In genomic region chr16:9078467-9079429, GRCh38 we compare ENCODE assay signal across 8 cellular contexts. TPM values are rescaled to one million over a fixed set of nuclear protein-coding genes. Genes with fewer than 3 reads are reported as not detected.
DNase-seq lines count a peak whose midpoint lies in the region; ATAC-seq, FAIRE-seq and TF ChIP-seq lines count a peak whose summit lies in the region.
"Not testable (repeated sequence)": the region's sequence is repeated elsewhere in the genome, so short reads cannot be mapped to it uniquely, and the experiment has no call there.

No MANE protein-coding gene starts in this region.

- intact Hi-C loops in endothelial cell of umbilical vein (cut with micrococcal nuclease) = loop anchor here (1.0 to 2.0 kb wide), 3 partner anchors 13 to 46 kb away; partner anchors contain the start of gene HAPSTR1
- intact Hi-C loops in HepG2 (cut with micrococcal nuclease; ENCODE audit: unreplicated experiment) = not testable (repeated sequence)

- POLR2A ChIA-PET in endothelial cell of umbilical vein (lab: Charles Lee) (interaction anchor here (0.6 to 2.4 kb wide), 5 partner anchors 12 to 31 kb away, joined by 3 to 26 read pairs (median 4); partner anchors contain the start of gene HAPSTR1), HepG2 (lab: Yijun Ruan, JAX) (interaction anchor here (0.8 to 7.1 kb wide), 3 partner anchors 10 to 17 kb away, joined by 3 to 96 read pairs (median 4); partner anchors contain the start of gene HAPSTR1)

- H3K79me2 ChIP-seq in endothelial cell of umbilical vein (ENCODE audit: control insufficient read depth, insufficient read depth, low read length); HepG2 (ENCODE audit: insufficient read depth, low read length): not testable (repeated sequence)

- H3K9ac ChIP-seq in endothelial cell of umbilical vein (replicated peaks; ENCODE audit: extremely low read depth, insufficient read depth, low read length) = peak overlapping the region; percentile 16
- H3K9ac ChIP-seq in HepG2 (ENCODE audit: insufficient read depth, low read depth, low read length) = not testable (repeated sequence)

- DNase-seq in DMS 273 treated with DMSO at 0.1 percent for 48 hours (lab: John Stamatoyannopoulos, UW) (peak; percentile 49), KG1 (lab: John Stamatoyannopoulos, UW) (peak; percentile 85), RPMI7951 (ENCODE audit: low read depth) (peak; percentile 80), endothelial cell of umbilical vein (ENCODE audit: low read depth, low spot score) (peak; percentile 81), HepG2 (ENCODE audit: low spot score) (peak; percentile 88)
- peak; percentile 86 for DNase-seq in activated CD8-positive, alpha-beta memory T cell treated with anti-CD3 and anti-CD28 coated beads, Interleukin-2, amount 10 ng/mL, durations not matched to agents 7 days and 5 days
- peak; percentile 57 for DNase-seq in stimulated activated naive CD8-positive, alpha-beta T cell treated with anti-CD3 and anti-CD28 coated beads, Interleukin-15, Interleukin-2, amounts not matched to agents 100 U/mL and 50 U/mL, for 24 hours

- H3K4me3 Mint-ChIP-seq in activated CD8-positive, alpha-beta memory T cell treated with anti-CD3 and anti-CD28 coated beads, Interleukin-2, amount 10 ng/mL, durations not matched to agents 7 days and 5 days = not testable (repeated sequence)

- BruUV-seq in endothelial cell of umbilical vein (replicated peaks; lab: Mats Ljungman, UMichigan) (TSS peak; percentile 98), HepG2 (replicated peaks; lab: Mats Ljungman, UMichigan) (TSS peak; percentile 81)

- 58% methylated on average over 8 of the region's 8 CpGs for WGBS in HepG2 (ENCODE audit: low lambda C conversion rate)

- FAIRE-seq in endothelial cell of umbilical vein (lab: Jason Lieb, UNC) (peak; percentile 83), HepG2 (lab: Jason Lieb, UNC) (peak; percentile 51)

- ATAC-seq in GM21717 (IDR thresholded peaks at IDR 0.05; ENCODE audit: unreplicated experiment) (peak; percentile 81), HepG2 (peak; percentile 69)
- peak; percentile 98 for ATAC-seq in activated CD8-positive, alpha-beta memory T cell treated with anti-CD3 and anti-CD28 coated beads, Interleukin-2, amount 10 ng/mL, durations not matched to agents 7 days and 5 days
- ATAC-seq in stimulated activated naive CD8-positive, alpha-beta T cell treated with anti-CD3 and anti-CD28 coated beads, Interleukin-15, Interleukin-2, amounts not matched to agents 100 U/mL and 50 U/mL, for 24 hours = peak; percentile 83

- dilution Hi-C loops in endothelial cell of umbilical vein (cut with MboI; ENCODE audit: extremely low pct_ligation_motif_present, low sequenced_read_pairs) = not testable (repeated sequence)

- not testable (repeated sequence) for H4K20me1 ChIP-seq in endothelial cell of umbilical vein (replicated peaks; ENCODE audit: control insufficient read depth, extremely low read depth, insufficient read depth, low read length); HepG2 (ENCODE audit: insufficient read depth, low read length)

- H3K9me3 ChIP-seq in endothelial cell of umbilical vein (replicated peaks; ENCODE audit: control insufficient read depth, insufficient read depth, low read length); HepG2 (ENCODE audit: low read length): not testable (repeated sequence)

- not testable (repeated sequence) for H3K27me3 Mint-ChIP-seq in activated CD8-positive, alpha-beta memory T cell treated with anti-CD3 and anti-CD28 coated beads, Interleukin-2, amount 10 ng/mL, durations not matched to agents 7 days and 5 days

- peaks cover 17% of the 10 kb centered on the region for H3K36me3 Mint-ChIP-seq in activated CD8-positive, alpha-beta memory T cell treated with anti-CD3 and anti-CD28 coated beads, Interleukin-2, amount 10 ng/mL, durations not matched to agents 7 days and 5 days

- H3K4me1 ChIP-seq in endothelial cell of umbilical vein (ENCODE audit: control insufficient read depth, extremely low read depth, insufficient read depth, low read length) = not testable (repeated sequence)
- H3K4me1 ChIP-seq in HepG2 (ENCODE audit: insufficient read depth, low read length) = peaks cover 30% of the 10 kb centered on the region

- TF ChIP-seq POLR2A in endothelial cell of umbilical vein (IDR thresholded peaks at IDR 0.05; ENCODE audit: low read depth, low read length); HepG2 (IDR thresholded peaks at IDR 0.05; ENCODE audit: insufficient read depth in 1 of 2, low read depth in 2 of 2, low read length in 2 of 2): not testable (repeated sequence)

- H2AFZ ChIP-seq in endothelial cell of umbilical vein (ENCODE audit: low read depth, low read length) = peak overlapping the region; percentile 38
- H2AFZ ChIP-seq in HepG2 (ENCODE audit: low read length) = not testable (repeated sequence)

- CTCF ChIA-PET in activated CD8-positive, alpha-beta memory T cell treated with anti-CD3 and anti-CD28 coated beads, Interleukin-2, amount 10 ng/mL, durations not matched to agents 7 days and 5 days (lab: Charles Lee) = interaction anchor here (0.9 to 4.4 kb wide), 8 partner anchors 9 to 142 kb away, joined by 3 to 22 read pairs (median 4); partner anchors contain the start of gene HAPSTR1
- CTCF ChIA-PET in endothelial cell of umbilical vein (lab: Charles Lee) = interaction anchor here (0.6 to 1.5 kb wide), 7 partner anchors 10 to 117 kb away, joined by 3 to 8 read pairs (median 3); partner anchors contain the start of gene HAPSTR1
- CTCF ChIA-PET in HepG2 (lab: Yijun Ruan, JAX; ENCODE audit: low intra/inter-chr PET ratio, low total read pairs) = not testable (repeated sequence)

- not testable (repeated sequence) for TF ChIP-seq CTCF in endothelial cell of umbilical vein (IDR thresholded peaks at IDR 0.05; ENCODE audit: extremely low read depth in 1 of 2, insufficient read depth in 1 of 2, low read depth in 1 of 2, low read length in 2 of 2); HepG2 (CRISPR knock-in tag; IDR thresholded peaks at IDR 0.05)

- H3K27ac Mint-ChIP-seq in activated CD8-positive, alpha-beta memory T cell treated with anti-CD3 and anti-CD28 coated beads, Interleukin-2, amount 10 ng/mL, durations not matched to agents 7 days and 5 days = peak overlapping the region; percentile 87

- H3K27me3 ChIP-seq in endothelial cell of umbilical vein (ENCODE audit: control insufficient read depth in 2 of 2, insufficient read depth in 2 of 2, low read length in 2 of 2); HepG2 (ENCODE audit: control insufficient read depth in 1 of 2, insufficient read depth in 2 of 2, low read length in 2 of 2): not testable (repeated sequence)

- TF ChIP-seq RAD21 in HepG2 (CRISPR knock-in tag; IDR thresholded peaks at IDR 0.05) = not testable (repeated sequence)

- H3K4me3 ChIP-seq in endothelial cell of umbilical vein (replicated peaks in 1 of 3; ENCODE audit: insufficient read depth in 1 of 3, low read depth in 1 of 3, low read length in 3 of 3); HepG2 (replicated peaks in 1 of 3; ENCODE audit: insufficient read depth in 1 of 3, low read depth in 2 of 3, low read length in 3 of 3): not testable (repeated sequence)

- in situ Hi-C loops in HepG2 (cut with HindIII; ENCODE audit: extremely low pct_ligation_motif_present, low pct_unique_long_range_greater_than_20kb) = not testable (repeated sequence)

- not testable (repeated sequence) for H3K36me3 ChIP-seq in endothelial cell of umbilical vein (ENCODE audit: control insufficient read depth in 2 of 2, extremely low read depth in 1 of 2, insufficient read depth in 2 of 2, low read length in 2 of 2); HepG2 (replicated peaks in 1 of 2; ENCODE audit: control insufficient read depth in 1 of 2, insufficient read depth in 2 of 2, low read length in 2 of 2)

- H3K9me1 ChIP-seq in endothelial cell of umbilical vein (replicated peaks; ENCODE audit: control insufficient read depth, extremely low read depth, insufficient read depth, low read length) = not testable (repeated sequence)

- peaks cover 33% of the 10 kb centered on the region for H3K4me1 Mint-ChIP-seq in activated CD8-positive, alpha-beta memory T cell treated with anti-CD3 and anti-CD28 coated beads, Interleukin-2, amount 10 ng/mL, durations not matched to agents 7 days and 5 days

- 0 out of 4 replicates have a peak, but pooled peaks have one; percentile 22 to 31 for TF ChIP-seq EP300 in HepG2 (IDR thresholded peaks at IDR 0.05; ENCODE audit: low read depth in 2 of 2, low read length in 2 of 2)
- TF ChIP-seq EP300 in HepG2 (CRISPR knock-in tag; IDR thresholded peaks at IDR 0.05; ENCODE audit: borderline replicate concordance) = 0 out of 2 replicates have a peak, but pooled peaks have one; percentile 37

- H3K4me2 ChIP-seq in endothelial cell of umbilical vein (ENCODE audit: insufficient read depth, low read length); HepG2 (ENCODE audit: low read depth, low read length): not testable (repeated sequence)

- H3K9me3 Mint-ChIP-seq in activated CD8-positive, alpha-beta memory T cell treated with anti-CD3 and anti-CD28 coated beads, Interleukin-2, amount 10 ng/mL, durations not matched to agents 7 days and 5 days (ENCODE audit: low read depth) = not testable (repeated sequence)

- H3K27ac ChIP-seq in endothelial cell of umbilical vein (ENCODE audit: insufficient read depth, low read depth, low read length) = peak overlapping the region; percentile 55
- H3K27ac ChIP-seq in HepG2 (ENCODE audit: extremely low read length, insufficient read depth, low read length) = not testable (repeated sequence)

RNA-seq across cellular contexts. Expression of gene HAPSTR1, which starts 12.7 kb away (rescaled TPM):
- total RNA-seq in RPMI7951 (2014; rRNA removed; shearing (Covaris generic)) = 32.6 and 35.9 TPM in 2 replicates
- total RNA-seq in activated CD8-positive, alpha-beta memory T cell treated with anti-CD3 and anti-CD28 coated beads, Interleukin-2, amount 10 ng/mL, durations not matched to agents 7 days and 5 days = 10 to 100 TPM; 52.3 to 63.8 TPM
- total RNA-seq in endothelial cell of umbilical vein (60.1 and 63.7 TPM in 2 replicates), HepG2 (2016; rRNA removed; fragmentation: Illumina TruSeq; extraction: Trizol) (83.2 and 98.4 TPM in 2 replicates)
- polyA plus RNA-seq in endothelial cell of umbilical vein (11.6 and 15.7 TPM in 2 replicates), HepG2 (2011; rRNA removed) (23.6 and 25.2 TPM in 2 replicates)
- polyA plus RNA-seq in endothelial cell of umbilical vein (2011; cell fraction: cytosol; rRNA removed) = 15.9 and 18.5 TPM in 2 replicates
- polyA plus RNA-seq in endothelial cell of umbilical vein (2011; cell fraction: nucleus; rRNA removed) = 20.5 and 27.5 TPM in 2 replicates
- 25.2 and 32.3 TPM in 2 replicates for polyA plus RNA-seq in endothelial cell of umbilical vein (2012)
- polyA minus RNA-seq in endothelial cell of umbilical vein = 43.8 and 48.6 TPM in 2 replicates
- 28.6 TPM for polyA minus RNA-seq in endothelial cell of umbilical vein (2011; cell fraction: cytosol; rRNA and poly(A)+ RNA removed)
- 28.1 and 40.5 TPM in 2 replicates for polyA minus RNA-seq in endothelial cell of umbilical vein (2011; cell fraction: nucleus; rRNA and poly(A)+ RNA removed)
- total RNA-seq in HepG2 (2016; cell fraction: cytosol; rRNA removed; fragmentation: Illumina TruSeq; extraction: Trizol; ENCODE audit: low read depth) = 7.8 and 8.2 TPM in 2 replicates
- 84.4 and 87.6 TPM in 2 replicates for total RNA-seq in HepG2 (2016; cell fraction: insoluble cytoplasmic fraction; rRNA removed; fragmentation: Illumina TruSeq; extraction: Trizol)
- total RNA-seq in HepG2 (2016; cell fraction: membrane; rRNA removed; fragmentation: Illumina TruSeq; extraction: Trizol) = 37.9 and 42.3 TPM in 2 replicates
- total RNA-seq in HepG2 (2016; cell fraction: nucleus; rRNA removed; fragmentation: Illumina TruSeq; extraction: Trizol) = 61.0 and 71.2 TPM in 2 replicates
- 10.9 and 17.5 TPM in 2 replicates for polyA plus RNA-seq in HepG2 (2011; cell fraction: cytosol; rRNA removed)
- polyA plus RNA-seq in HepG2 (2011; cell fraction: nucleus; rRNA removed) = 18.7 and 24.1 TPM in 2 replicates
- polyA plus RNA-seq in HepG2 (2012) = 23.7 and 25.0 TPM in 2 replicates
- polyA plus RNA-seq in HepG2 (2016; cell fraction: cytosol; fragmentation: Illumina TruSeq; extraction: Trizol; ENCODE audit: low read depth) = 2.8 and 3.6 TPM in 2 replicates
- 37.1 and 37.6 TPM in 2 replicates for polyA plus RNA-seq in HepG2 (2016; cell fraction: insoluble cytoplasmic fraction; fragmentation: Illumina TruSeq; extraction: Trizol; ENCODE audit: low read depth)
- polyA plus RNA-seq in HepG2 (2016; cell fraction: membrane; fragmentation: Illumina TruSeq; extraction: Trizol; ENCODE audit: low read depth) = 13.0 and 13.5 TPM in 2 replicates
- polyA plus RNA-seq in HepG2 (2016; cell fraction: nucleus; fragmentation: Illumina TruSeq; extraction: Trizol; ENCODE audit: insufficient read depth, low read depth) = 44.6 and 47.8 TPM in 2 replicates
- polyA minus RNA-seq in HepG2 (2011; rRNA and poly(A)+ RNA removed; ENCODE audit: low replicate concordance) = 32.6 and 37.5 TPM in 2 replicates
- polyA minus RNA-seq in HepG2 (2011; cell fraction: cytosol; rRNA and poly(A)+ RNA removed) = 34.0 and 41.8 TPM in 2 replicates
- polyA minus RNA-seq in HepG2 (2011; cell fraction: nucleus; rRNA and poly(A)+ RNA removed) = 81.2 and 89.8 TPM in 2 replicates
